Comparison of ENCODE assay signal across 8 cellular contexts in genomic region chr5:72957337-72957736, GRCh38. TPM values are rescaled to one million over a fixed set of nuclear protein-coding genes. Genes with fewer than 3 reads are reported as not detected.
DNase-seq lines count a peak whose midpoint lies in the region; ATAC-seq and TF ChIP-seq lines count a peak whose summit lies in the region.

No MANE protein-coding gene starts in this region.

- TF ChIP-seq POLR2A in right lobe of liver (IDR thresholded peaks at IDR 0.05) (no peak), suprapubic skin (IDR thresholded peaks at IDR 0.05) (no peak)

- H3K9me3 ChIP-seq in right lobe of liver (no peaks in the 10 kb centered on the region), suprapubic skin (no peaks in the 10 kb centered on the region)

- TF ChIP-seq EP300 in suprapubic skin (IDR thresholded peaks at IDR 0.05): no peak

- CTCF ChIA-PET in activated CD8-positive, alpha-beta memory T cell treated with anti-CD3 and anti-CD28 coated beads, Interleukin-2, amount 10 ng/mL, durations not matched to agents 7 days and 5 days (lab: Charles Lee): interaction anchor here (1.4 to 2.6 kb wide), 3 partner anchors 9 to 244 kb away, joined by 4 to 17 read pairs (median 6); no protein-coding TSS in a partner anchor

- H3K4me1 ChIP-seq in right lobe of liver (peaks cover 0 to 14% (median 0%) of the 10 kb centered on the region in 4 donors), suprapubic skin (peaks cover 35% of the 10 kb centered on the region)

- TF ChIP-seq CTCF in brain microvascular endothelial cell (IDR thresholded peaks at IDR 0.05; ENCODE audit: low read depth, low read length, missing control alignments): no peak
- no peak for TF ChIP-seq CTCF in right lobe of liver (IDR thresholded peaks at IDR 0.05)
- no peak for TF ChIP-seq CTCF in suprapubic skin (IDR thresholded peaks at IDR 0.05)

- peaks cover 4% of the 10 kb centered on the region for H3K36me3 Mint-ChIP-seq in activated CD8-positive, alpha-beta memory T cell treated with anti-CD3 and anti-CD28 coated beads, Interleukin-2, amount 10 ng/mL, durations not matched to agents 7 days and 5 days

- ATAC-seq in activated CD8-positive, alpha-beta memory T cell treated with anti-CD3 and anti-CD28 coated beads, Interleukin-2, amount 10 ng/mL, durations not matched to agents 7 days and 5 days: no peak
- ATAC-seq in right lobe of liver (no peak), GM18502 (IDR thresholded peaks at IDR 0.05; ENCODE audit: poor library complexity, unreplicated experiment) (no peak)

- in situ Hi-C loops in brain microvascular endothelial cell (cut with HindIII; ENCODE audit: low pct_ligation_motif_present, low sequenced_read_pairs): no loop called here

- peaks cover 43% of the 10 kb centered on the region for H3K27me3 Mint-ChIP-seq in activated CD8-positive, alpha-beta memory T cell treated with anti-CD3 and anti-CD28 coated beads, Interleukin-2, amount 10 ng/mL, durations not matched to agents 7 days and 5 days

- H3K4me3 ChIP-seq in brain microvascular endothelial cell (ENCODE audit: low read depth, low read length) (peak overlapping the region; percentile 71), right lobe of liver (peak overlapping the region; percentile 76 to 80 (median 76)), suprapubic skin (peak overlapping the region; percentile 76)

- no peaks in the 10 kb centered on the region for H3K27me3 ChIP-seq in brain microvascular endothelial cell (replicated peaks)
- no peaks in the 10 kb centered on the region for H3K27me3 ChIP-seq in right lobe of liver
- no peaks in the 10 kb centered on the region for H3K27me3 ChIP-seq in suprapubic skin

- H3K27ac ChIP-seq in brain microvascular endothelial cell (no peak overlapping the region), right lobe of liver (peak overlapping the region in 2 of 3 donors; percentile 92 to 97), suprapubic skin (peak overlapping the region; percentile 96)

- WGBS in right lobe of liver (ENCODE audit: insufficient coverage, low coverage, low lambda C conversion rate, missing lambda C conversion rate): 80% methylated on average over 1 of the region's 1 CpG
- 66% methylated on average over 1 of the region's 1 CpG for WGBS in suprapubic skin

- peak overlapping the region; percentile 78 for H3K4me3 Mint-ChIP-seq in activated CD8-positive, alpha-beta memory T cell treated with anti-CD3 and anti-CD28 coated beads, Interleukin-2, amount 10 ng/mL, durations not matched to agents 7 days and 5 days

- H3K27ac Mint-ChIP-seq in activated CD8-positive, alpha-beta memory T cell treated with anti-CD3 and anti-CD28 coated beads, Interleukin-2, amount 10 ng/mL, durations not matched to agents 7 days and 5 days: no peak overlapping the region

- no peaks in the 10 kb centered on the region for H3K36me3 ChIP-seq in brain microvascular endothelial cell (replicated peaks)
- H3K36me3 ChIP-seq in right lobe of liver: no peaks in the 10 kb centered on the region
- H3K36me3 ChIP-seq in suprapubic skin: no peaks in the 10 kb centered on the region

- H3K9me3 Mint-ChIP-seq in activated CD8-positive, alpha-beta memory T cell treated with anti-CD3 and anti-CD28 coated beads, Interleukin-2, amount 10 ng/mL, durations not matched to agents 7 days and 5 days (ENCODE audit: low read depth): no peaks in the 10 kb centered on the region

- H3K4me1 Mint-ChIP-seq in activated CD8-positive, alpha-beta memory T cell treated with anti-CD3 and anti-CD28 coated beads, Interleukin-2, amount 10 ng/mL, durations not matched to agents 7 days and 5 days: peaks cover 17% of the 10 kb centered on the region

- intact Hi-C loops in right lobe of liver (cut with DNase I): no loop called here

- DNase-seq in activated CD8-positive, alpha-beta memory T cell treated with anti-CD3 and anti-CD28 coated beads, Interleukin-2, amount 10 ng/mL, durations not matched to agents 7 days and 5 days: no peak
- DNase-seq in activated CD8-positive, alpha-beta memory T cell treated with anti-CD3 and anti-CD28 coated beads, Interleukin-2, amount 50 U/mL, for 4 hours: no peak
- DNase-seq in brain microvascular endothelial cell: no peak
- no peak for DNase-seq in right lobe of liver
- no peak for DNase-seq in suprapubic skin (ENCODE audit: low spot score in 2 of 2)
- DNase-seq in cerebellar cortex (ENCODE audit: low spot score): no peak
- no peak for DNase-seq in SIG-M5 treated with dmso at 0.1 percent for 504 hours (lab: John Stamatoyannopoulos, UW; ENCODE audit: unreplicated experiment)

RNA-seq across cellular contexts. Expression of gene FCHO2, which starts 1.5 kb away (rescaled TPM):
- 1 to 10 TPM; 2.1 to 2.8 TPM for total RNA-seq in activated CD8-positive, alpha-beta memory T cell treated with anti-CD3 and anti-CD28 coated beads, Interleukin-2, amount 10 ng/mL, durations not matched to agents 7 days and 5 days
- total RNA-seq in right lobe of liver: 10 to 100 TPM; 11.7 to 22.8 (median 14.8) TPM
- total RNA-seq in suprapubic skin: 10 to 100 TPM; 24.7 to 46.2 (median 34.8) TPM
